13 cellular contexts compared by ENCODE assay signal in the genomic region with DNA sequence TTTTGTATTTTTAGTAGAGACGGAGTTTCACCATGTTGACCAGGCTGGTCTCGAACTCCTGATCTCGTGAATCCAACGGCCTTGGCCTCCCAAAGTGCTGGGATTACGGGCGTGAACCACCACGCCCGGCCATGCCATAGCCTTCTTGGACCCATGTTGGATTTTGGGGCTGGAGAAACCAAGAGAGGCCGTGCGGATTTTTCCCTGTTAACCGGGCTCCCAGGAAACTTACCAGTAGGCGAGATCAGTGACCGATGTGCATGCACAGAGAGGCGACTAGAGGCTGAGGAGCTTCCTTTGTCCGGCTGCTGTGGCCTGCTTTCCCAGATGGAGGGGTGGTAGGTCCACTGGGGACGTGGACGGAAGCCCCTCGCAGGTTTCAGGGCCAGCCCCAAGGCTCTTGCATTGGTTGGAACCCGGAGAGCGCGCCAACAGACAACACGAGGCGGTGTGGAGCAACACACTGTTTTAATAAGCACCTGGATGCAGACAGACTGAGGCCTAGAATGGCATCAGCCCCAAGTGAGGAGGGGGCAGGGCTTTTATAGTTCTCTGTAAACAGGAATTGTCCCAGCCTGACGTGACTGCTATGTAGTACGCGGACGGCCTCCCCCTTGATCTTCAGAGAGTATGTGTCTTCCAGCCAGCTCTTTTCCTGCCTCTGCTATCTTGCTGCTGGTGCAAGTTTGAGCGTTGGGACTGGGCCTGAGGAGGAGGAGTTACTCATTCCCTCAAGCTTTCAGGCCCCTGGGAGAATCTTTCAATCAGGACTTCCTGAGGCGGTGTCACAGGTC. TPM values are rescaled to one million over a fixed set of nuclear protein-coding genes. Genes with fewer than 3 reads are reported as not detected.
DNase-seq lines count a peak whose midpoint lies in the region; ATAC-seq and TF ChIP-seq lines count a peak whose summit lies in the region.
"Had no signal": no experiment of that assay in that cellular context is flagged by ENCODE, and none has a peak within 500 bp of the region (broad histone marks: within the 10 kb centered on the region; RNA-seq: fewer than 3 reads in every experiment).

A gene (minus strand): TSS at position 517 of the 794 bp plus-strand sequence. CDS start 6,624 bp downstream, outside the sequence.

- H3K4me2 ChIP-seq in hepatocyte: peak within 1 kb of the TSS; percentile 53

- no peaks in the 10 kb centered on the region for H3K9me3 ChIP-seq in hepatocyte (ENCODE audit: low read depth)
- H3K9me3 ChIP-seq in aorta (ENCODE audit: control insufficient read depth, low read length): no peaks in the 10 kb centered on the region

- 75% methylated on average over 29 of the region's 29 CpGs for WGBS in hepatocyte (ENCODE audit: low lambda C conversion rate, missing lambda C conversion rate)
- 92 to 93% methylated on average over 29 of the region's 29 CpGs for WGBS in aorta, 2 donors

- no peak for TF ChIP-seq CTCF in hepatocyte (IDR thresholded peaks at IDR 0.05; ENCODE audit: poor library complexity)

- H3K27me3 ChIP-seq in hepatocyte: no peaks in the 10 kb centered on the region
- no peaks in the 10 kb centered on the region for H3K27me3 ChIP-seq in aorta (ENCODE audit: control insufficient read depth in 1 of 2, insufficient read depth in 2 of 2, low read length in 1 of 2)

- H3K4me1 ChIP-seq in hepatocyte (ENCODE audit: insufficient read depth): peaks cover 6% of the 10 kb centered on the region
- no peaks in the 10 kb centered on the region for H3K4me1 ChIP-seq in aorta (ENCODE audit: control insufficient read depth in 1 of 2, insufficient read depth in 2 of 2, low read length in 2 of 2)

- CTCF ChIA-PET in T-cell (lab: Charles Lee): interaction anchor here in 1 of 2 donors (0.6 kb wide), 1 partner anchor 396 kb away, joined by 3 read pairs; no protein-coding TSS in a partner anchor

- no peaks in the 10 kb centered on the region for H3K9me2 ChIP-seq in hepatocyte (replicated peaks; ENCODE audit: insufficient read depth)

- H3K4me3 ChIP-seq in hepatocyte (no peak within 1 kb of the TSS), aorta (ENCODE audit: low read length in 2 of 2) (no peak within 1 kb of the TSS)

- ATAC-seq in Right ventricle myocardium superior (ENCODE audit: poor library complexity) (no peak), T-cell (replicated peaks in 1 of 4) (peak; percentile 30 to 85 (median 48)), aorta (ENCODE audit: low FRiP score) (no peak)

- DNase-seq in cardiac septum (ENCODE audit: low spot score) (peak; percentile 51), Right ventricle myocardium superior (no peak), T-cell (peak in 30 of 34 experiments; percentile 3 to 65 (median 24)), hepatocyte (ENCODE audit: low spot score) (peak; percentile 55), aorta (peak; percentile 42 to 55), activated gamma-delta T cell (lab: John Stamatoyannopoulos, UW) (no peak), inferior parietal cortex (ENCODE audit: extremely low spot score) (no peak)
- no peak for DNase-seq in activated effector memory CD4-positive, alpha-beta T cell treated with anti-CD3 and anti-CD28 coated beads, Interleukin-2, amount 50 U/mL, for 16 hours
- DNase-seq: SHP77 treated with DMSO at 0.1 percent for 48 hours; stimulated activated CD4-positive, alpha-beta T cell treated with anti-CD3 and anti-CD28 coated beads, Interleukin-12 subunit alpha, Interleukin-12 subunit beta, amount 100 ng/mL, for 4 hours had no signal

- no peak within 1 kb of the TSS for H3K27ac ChIP-seq in hepatocyte
- no peak within 1 kb of the TSS for H3K27ac ChIP-seq in aorta (ENCODE audit: low read depth in 1 of 2, low read length in 2 of 2)

- POLR2A ChIA-PET in T-cell (lab: Charles Lee): no interaction called here

- H3K9me3 Mint-ChIP-seq in T-cell: no peaks in the 10 kb centered on the region
- H3K9me3 Mint-ChIP-seq: CD14-positive monocyte; stimulated activated naive CD8-positive, alpha-beta T cell treated with anti-CD3 and anti-CD28 coated beads, Interleukin-15, Interleukin-2, amounts not matched to agents 100 ng/mL and 50 ng/mL, for 24 hours had no signal

- H3K27me3 Mint-ChIP-seq in T-cell: no peaks in the 10 kb centered on the region
- H3K27me3 Mint-ChIP-seq: stimulated activated naive CD8-positive, alpha-beta T cell treated with anti-CD3 and anti-CD28 coated beads, Interleukin-15, Interleukin-2, amounts not matched to agents 100 ng/mL and 50 ng/mL, for 24 hours had no signal

- H3K36me3 ChIP-seq in hepatocyte (replicated peaks; ENCODE audit: insufficient read depth, low read depth) (no peaks in the 10 kb centered on the region), aorta (ENCODE audit: control insufficient read depth in 1 of 2, insufficient read depth in 2 of 2, low read length in 1 of 2) (no peaks in the 10 kb centered on the region)

- peak within 1 kb of the TSS; percentile 39 to 49 for H3K27ac Mint-ChIP-seq in T-cell

- H2AFZ ChIP-seq in hepatocyte: peak within 1 kb of the TSS; percentile 29

- intact Hi-C loops in cardiac septum (cut with DNase I) (loop anchor here (10.0 kb wide), 1 partner anchor 59 kb away; no protein-coding TSS in a partner anchor), Right ventricle myocardium superior (cut with DNase I) (no loop called here), aorta (cut with DNase I) (loop anchor here in 1 of 2 donors (2.0 kb wide), 1 partner anchor 47 kb away; no protein-coding TSS in a partner anchor)

- no peak within 1 kb of the TSS for H3K4me3 Mint-ChIP-seq in T-cell

- no peaks in the 10 kb centered on the region for H3K79me2 ChIP-seq in hepatocyte

- no peaks in the 10 kb centered on the region for H4K20me1 ChIP-seq in hepatocyte (ENCODE audit: insufficient read depth, poor library complexity, severe bottlenecking)

- peaks cover 15 to 21% (median 18%) of the 10 kb centered on the region in 3 donors for H3K4me1 Mint-ChIP-seq in T-cell

- H3K36me3 Mint-ChIP-seq in T-cell: no peaks in the 10 kb centered on the region
- H3K36me3 Mint-ChIP-seq: CD14-positive monocyte had no signal

RNA-seq across cellular contexts. Expression of the gene that starts here (rescaled TPM):
- total RNA-seq in cardiac septum (not detected), Right ventricle myocardium superior (not detected), T-cell (1 to 10 TPM in 2 of 5 donors, under 1 TPM in 3; 0.21 to 1.2 (median 0.90) TPM), hepatocyte (5.4 and 7.6 TPM in 2 replicates), aorta (not detected)
- polyA plus RNA-seq in hepatocyte (14.8 and 26.9 TPM in 2 replicates), aorta (not detected)
- total RNA-seq: dermis microvascular lymphatic vessel endothelial cell had no signal
- polyA plus RNA-seq: CD14-positive monocyte had no signal

Comparison
In these comparisons a context has a peak if more than half of its experiments do, and no peak if none do; other contexts are left out.
1. RNA of the gene that starts here (polyA plus RNA-seq): 14.8 to 26.9 TPM in hepatocyte; not detected in aorta; every median in the first group is over 10 times any median in the second.
2. Peak in DNase-seq in cardiac septum; RNA of the gene not detected or under 1 TPM.
3. Peak in DNase-seq in aorta; RNA of the gene not detected or under 1 TPM.
4. DNase-seq: peak in T-cell (30 of 34) and hepatocyte (single experiment); none in Right ventricle myocardium superior (single experiment), activated gamma-delta T cell (single experiment), inferior parietal cortex (single experiment) and activated effector memory CD4-positive, alpha-beta T cell treated with anti-CD3 and anti-CD28 coated beads, Interleukin-2, amount 50 U/mL, for 16 hours (single experiment).
5. ATAC-seq: peak in T-cell (4 of 4); none in Right ventricle myocardium superior (single experiment) and aorta (single experiment).